Comparison of ENCODE assay signal across 1 cellular context in the genomic region with DNA sequence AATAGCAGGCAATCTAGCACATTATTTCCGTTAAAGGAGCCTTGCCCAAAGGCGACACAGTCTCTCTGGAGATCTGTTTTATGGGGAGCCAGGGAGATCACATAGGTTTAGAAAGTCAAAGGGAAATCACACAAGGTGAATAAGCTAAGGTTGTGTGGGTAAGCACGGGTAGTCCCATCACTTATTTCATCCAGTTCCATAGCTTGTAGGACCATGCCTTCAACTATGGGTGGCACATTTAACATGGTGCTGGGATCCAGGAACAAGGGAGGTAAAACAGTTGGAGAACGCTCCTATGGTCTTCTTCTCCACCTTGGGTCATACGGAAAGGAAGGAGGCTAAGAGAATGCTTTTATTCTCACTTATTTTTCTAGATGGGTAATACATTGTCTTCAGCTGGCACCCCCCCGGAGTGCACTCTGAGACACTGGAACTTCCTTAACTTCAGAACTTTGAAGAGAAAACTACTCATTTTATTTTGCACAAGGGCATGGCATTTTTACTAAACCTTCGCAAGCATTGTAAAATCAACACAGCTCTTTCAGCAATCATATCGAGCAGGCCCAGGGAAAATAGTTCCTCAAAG.
A peak's percentile ranks its signal among the peaks of the same experiment; 100 is the strongest.
TF ChIP-seq lines count a peak whose summit lies in the region.

No MANE protein-coding gene starts in this region.

TF ChIP-seq in HEK293, 187 proteins besides CTCF, POLR2A, EP300 and RAD21 (continued from another document and continues in another):
- TF ChIP-seq, protein P1, sequence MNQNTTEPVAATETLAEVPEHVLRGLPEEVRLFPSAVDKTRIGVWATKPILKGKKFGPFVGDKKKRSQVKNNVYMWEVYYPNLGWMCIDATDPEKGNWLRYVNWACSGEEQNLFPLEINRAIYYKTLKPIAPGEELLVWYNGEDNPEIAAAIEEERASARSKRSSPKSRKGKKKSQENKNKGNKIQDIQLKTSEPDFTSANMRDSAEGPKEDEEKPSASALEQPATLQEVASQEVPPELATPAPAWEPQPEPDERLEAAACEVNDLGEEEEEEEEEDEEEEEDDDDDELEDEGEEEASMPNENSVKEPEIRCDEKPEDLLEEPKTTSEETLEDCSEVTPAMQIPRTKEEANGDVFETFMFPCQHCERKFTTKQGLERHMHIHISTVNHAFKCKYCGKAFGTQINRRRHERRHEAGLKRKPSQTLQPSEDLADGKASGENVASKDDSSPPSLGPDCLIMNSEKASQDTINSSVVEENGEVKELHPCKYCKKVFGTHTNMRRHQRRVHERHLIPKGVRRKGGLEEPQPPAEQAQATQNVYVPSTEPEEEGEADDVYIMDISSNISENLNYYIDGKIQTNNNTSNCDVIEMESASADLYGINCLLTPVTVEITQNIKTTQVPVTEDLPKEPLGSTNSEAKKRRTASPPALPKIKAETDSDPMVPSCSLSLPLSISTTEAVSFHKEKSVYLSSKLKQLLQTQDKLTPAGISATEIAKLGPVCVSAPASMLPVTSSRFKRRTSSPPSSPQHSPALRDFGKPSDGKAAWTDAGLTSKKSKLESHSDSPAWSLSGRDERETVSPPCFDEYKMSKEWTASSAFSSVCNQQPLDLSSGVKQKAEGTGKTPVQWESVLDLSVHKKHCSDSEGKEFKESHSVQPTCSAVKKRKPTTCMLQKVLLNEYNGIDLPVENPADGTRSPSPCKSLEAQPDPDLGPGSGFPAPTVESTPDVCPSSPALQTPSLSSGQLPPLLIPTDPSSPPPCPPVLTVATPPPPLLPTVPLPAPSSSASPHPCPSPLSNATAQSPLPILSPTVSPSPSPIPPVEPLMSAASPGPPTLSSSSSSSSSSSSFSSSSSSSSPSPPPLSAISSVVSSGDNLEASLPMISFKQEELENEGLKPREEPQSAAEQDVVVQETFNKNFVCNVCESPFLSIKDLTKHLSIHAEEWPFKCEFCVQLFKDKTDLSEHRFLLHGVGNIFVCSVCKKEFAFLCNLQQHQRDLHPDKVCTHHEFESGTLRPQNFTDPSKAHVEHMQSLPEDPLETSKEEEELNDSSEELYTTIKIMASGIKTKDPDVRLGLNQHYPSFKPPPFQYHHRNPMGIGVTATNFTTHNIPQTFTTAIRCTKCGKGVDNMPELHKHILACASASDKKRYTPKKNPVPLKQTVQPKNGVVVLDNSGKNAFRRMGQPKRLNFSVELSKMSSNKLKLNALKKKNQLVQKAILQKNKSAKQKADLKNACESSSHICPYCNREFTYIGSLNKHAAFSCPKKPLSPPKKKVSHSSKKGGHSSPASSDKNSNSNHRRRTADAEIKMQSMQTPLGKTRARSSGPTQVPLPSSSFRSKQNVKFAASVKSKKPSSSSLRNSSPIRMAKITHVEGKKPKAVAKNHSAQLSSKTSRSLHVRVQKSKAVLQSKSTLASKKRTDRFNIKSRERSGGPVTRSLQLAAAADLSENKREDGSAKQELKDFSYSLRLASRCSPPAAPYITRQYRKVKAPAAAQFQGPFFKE (tag by site-specific recombination; IDR thresholded peaks at IDR 0.05; ENCODE audit: borderline replicate concordance): no peak
- no peak for TF ChIP-seq ZNF707 (tag by site-specific recombination; IDR thresholded peaks at IDR 0.05)
- TF ChIP-seq ZNF366 (tag by site-specific recombination; conservative IDR thresholded peaks at IDR 0.05): no peak
- no peak for TF ChIP-seq ZNF404 (tag by site-specific recombination; IDR thresholded peaks at IDR 0.05)
- 0 out of 2 replicates have a peak, but pooled peaks have one; percentile 42 for TF ChIP-seq ZNF391 (tag by site-specific recombination; IDR thresholded peaks at IDR 0.05; ENCODE audit: borderline replicate concordance, low read depth)
- TF ChIP-seq TRIM28 (IDR thresholded peaks at IDR 0.05; ENCODE audit: borderline replicate concordance, low read length): peak; percentile 100; the same call in 1 of the 2 replicates
- TF ChIP-seq ZNF335 (tag by site-specific recombination; conservative IDR thresholded peaks at IDR 0.05): no peak
- TF ChIP-seq ZNF660 (tag by site-specific recombination; IDR thresholded peaks at IDR 0.05): no peak
- TF ChIP-seq ZNF747 (tag by site-specific recombination; IDR thresholded peaks at IDR 0.05): no peak
- TF ChIP-seq SALL2 (tag by site-specific recombination; IDR thresholded peaks at IDR 0.05; ENCODE audit: borderline replicate concordance): no peak
- TF ChIP-seq YY1 (tag by site-specific recombination; IDR thresholded peaks at IDR 0.05): no peak
- TF ChIP-seq, protein P2, sequence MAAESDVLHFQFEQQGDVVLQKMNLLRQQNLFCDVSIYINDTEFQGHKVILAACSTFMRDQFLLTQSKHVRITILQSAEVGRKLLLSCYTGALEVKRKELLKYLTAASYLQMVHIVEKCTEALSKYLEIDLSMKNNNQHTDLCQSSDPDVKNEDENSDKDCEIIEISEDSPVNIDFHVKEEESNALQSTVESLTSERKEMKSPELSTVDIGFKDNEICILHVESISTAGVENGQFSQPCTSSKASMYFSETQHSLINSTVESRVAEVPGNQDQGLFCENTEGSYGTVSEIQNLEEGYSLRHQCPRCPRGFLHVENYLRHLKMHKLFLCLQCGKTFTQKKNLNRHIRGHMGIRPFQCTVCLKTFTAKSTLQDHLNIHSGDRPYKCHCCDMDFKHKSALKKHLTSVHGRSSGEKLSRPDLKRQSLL (tag by site-specific recombination; IDR thresholded peaks at IDR 0.05): no peak
- peak; percentile 52 for TF ChIP-seq ZNF510 (tag by site-specific recombination; IDR thresholded peaks at IDR 0.05; ENCODE audit: insufficient replicate concordance)
- no peak for TF ChIP-seq ZNF768 (tag by site-specific recombination; IDR thresholded peaks at IDR 0.05)
- no peak for TF ChIP-seq ZNF433 (tag by site-specific recombination; IDR thresholded peaks at IDR 0.05; ENCODE audit: low read depth)
- TF ChIP-seq KLF8 (tag by site-specific recombination; IDR thresholded peaks at IDR 0.05): peak; percentile 37; the same call in 1 of the 2 replicates
- no peak for TF ChIP-seq ZBTB21 (tag by site-specific recombination; IDR thresholded peaks at IDR 0.05)
- TF ChIP-seq ZFP37 (tag by site-specific recombination; IDR thresholded peaks at IDR 0.05): no peak
- no peak for TF ChIP-seq ZFP69B (tag by site-specific recombination; IDR thresholded peaks at IDR 0.05)
- TF ChIP-seq ZNF558 (tag by site-specific recombination; IDR thresholded peaks at IDR 0.05): 0 out of 2 replicates have a peak, but pooled peaks have one; percentile 49
- TF ChIP-seq, protein P3, sequence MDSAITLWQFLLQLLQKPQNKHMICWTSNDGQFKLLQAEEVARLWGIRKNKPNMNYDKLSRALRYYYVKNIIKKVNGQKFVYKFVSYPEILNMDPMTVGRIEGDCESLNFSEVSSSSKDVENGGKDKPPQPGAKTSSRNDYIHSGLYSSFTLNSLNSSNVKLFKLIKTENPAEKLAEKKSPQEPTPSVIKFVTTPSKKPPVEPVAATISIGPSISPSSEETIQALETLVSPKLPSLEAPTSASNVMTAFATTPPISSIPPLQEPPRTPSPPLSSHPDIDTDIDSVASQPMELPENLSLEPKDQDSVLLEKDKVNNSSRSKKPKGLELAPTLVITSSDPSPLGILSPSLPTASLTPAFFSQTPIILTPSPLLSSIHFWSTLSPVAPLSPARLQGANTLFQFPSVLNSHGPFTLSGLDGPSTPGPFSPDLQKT (IDR thresholded peaks at IDR 0.05; ENCODE audit: borderline replicate concordance, low read depth, low read length): no peak
- no peak for TF ChIP-seq ZNF621 (tag by site-specific recombination; IDR thresholded peaks at IDR 0.05)
- TF ChIP-seq, protein P4, sequence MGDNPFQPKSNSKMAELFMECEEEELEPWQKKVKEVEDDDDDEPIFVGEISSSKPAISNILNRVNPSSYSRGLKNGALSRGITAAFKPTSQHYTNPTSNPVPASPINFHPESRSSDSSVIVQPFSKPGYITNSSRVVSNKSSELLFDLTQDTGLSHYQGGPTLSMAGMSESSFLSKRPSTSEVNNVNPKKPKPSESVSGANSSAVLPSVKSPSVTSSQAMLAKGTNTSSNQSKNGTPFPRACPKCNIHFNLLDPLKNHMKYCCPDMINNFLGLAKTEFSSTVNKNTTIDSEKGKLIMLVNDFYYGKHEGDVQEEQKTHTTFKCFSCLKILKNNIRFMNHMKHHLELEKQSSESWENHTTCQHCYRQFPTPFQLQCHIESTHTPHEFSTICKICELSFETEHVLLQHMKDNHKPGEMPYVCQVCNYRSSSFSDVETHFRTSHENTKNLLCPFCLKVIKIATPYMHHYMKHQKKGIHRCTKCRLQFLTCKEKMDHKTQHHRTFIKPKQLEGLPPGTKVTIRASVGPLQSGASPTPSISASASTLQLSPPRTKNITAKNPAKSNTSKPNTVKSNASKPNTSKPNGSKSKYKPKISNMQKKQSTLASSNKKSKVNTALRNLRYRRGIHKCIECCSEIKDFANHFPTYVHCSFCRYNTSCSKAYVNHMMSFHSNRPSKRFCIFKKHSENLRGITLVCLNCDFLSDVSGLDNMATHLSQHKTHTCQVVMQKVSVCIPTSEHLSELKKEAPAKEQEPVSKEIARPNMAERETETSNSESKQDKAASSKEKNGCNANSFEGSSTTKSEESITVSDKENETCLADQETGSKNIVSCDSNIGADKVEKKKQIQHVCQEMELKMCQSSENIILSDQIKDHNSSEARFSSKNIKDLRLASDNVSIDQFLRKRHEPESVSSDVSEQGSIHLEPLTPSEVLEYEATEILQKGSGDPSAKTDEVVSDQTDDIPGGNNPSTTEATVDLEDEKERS (tag by site-specific recombination; IDR thresholded peaks at IDR 0.05): peak; percentile 100
- TF ChIP-seq ZNF585B (tag by site-specific recombination; IDR thresholded peaks at IDR 0.05): no peak
- TF ChIP-seq ZNF184 (tag by site-specific recombination; IDR thresholded peaks at IDR 0.05): peak; percentile 70; the same call in 1 of the 2 replicates
- TF ChIP-seq GLI4 (tag by site-specific recombination; IDR thresholded peaks at IDR 0.05): no peak
- TF ChIP-seq, protein P5, sequence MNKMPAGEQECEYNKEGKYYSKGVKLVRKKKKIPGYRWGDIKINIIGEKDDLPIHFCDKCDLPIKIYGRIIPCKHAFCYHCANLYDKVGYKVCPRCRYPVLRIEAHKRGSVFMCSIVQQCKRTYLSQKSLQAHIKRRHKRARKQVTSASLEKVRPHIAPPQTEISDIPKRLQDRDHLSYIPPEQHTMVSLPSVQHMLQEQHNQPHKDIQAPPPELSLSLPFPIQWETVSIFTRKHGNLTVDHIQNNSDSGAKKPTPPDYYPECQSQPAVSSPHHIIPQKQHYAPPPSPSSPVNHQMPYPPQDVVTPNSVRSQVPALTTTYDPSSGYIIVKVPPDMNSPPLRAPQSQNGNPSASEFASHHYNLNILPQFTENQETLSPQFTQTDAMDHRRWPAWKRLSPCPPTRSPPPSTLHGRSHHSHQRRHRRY (tag by site-specific recombination; IDR thresholded peaks at IDR 0.05): no peak
- TF ChIP-seq ZNF610 (tag by site-specific recombination; IDR thresholded peaks at IDR 0.05; ENCODE audit: borderline replicate concordance): peak; percentile 50; the same call in 1 of the 2 replicates
- TF ChIP-seq SETDB1 (IDR thresholded peaks at IDR 0.05; ENCODE audit: insufficient read length, low read length): peak; percentile 100
- TF ChIP-seq ZNF341 (tag by site-specific recombination; IDR thresholded peaks at IDR 0.05; ENCODE audit: low read depth): no peak
- TF ChIP-seq SCRT2 (tag by site-specific recombination; IDR thresholded peaks at IDR 0.05): no peak
- peak; percentile 74 for TF ChIP-seq ZNF549 (tag by site-specific recombination; IDR thresholded peaks at IDR 0.05)
- no peak for TF ChIP-seq ZNF121 (tag by site-specific recombination; IDR thresholded peaks at IDR 0.05)
- no peak for TF ChIP-seq SP2 (tag by site-specific recombination; IDR thresholded peaks at IDR 0.05)
- TF ChIP-seq, protein P6, sequence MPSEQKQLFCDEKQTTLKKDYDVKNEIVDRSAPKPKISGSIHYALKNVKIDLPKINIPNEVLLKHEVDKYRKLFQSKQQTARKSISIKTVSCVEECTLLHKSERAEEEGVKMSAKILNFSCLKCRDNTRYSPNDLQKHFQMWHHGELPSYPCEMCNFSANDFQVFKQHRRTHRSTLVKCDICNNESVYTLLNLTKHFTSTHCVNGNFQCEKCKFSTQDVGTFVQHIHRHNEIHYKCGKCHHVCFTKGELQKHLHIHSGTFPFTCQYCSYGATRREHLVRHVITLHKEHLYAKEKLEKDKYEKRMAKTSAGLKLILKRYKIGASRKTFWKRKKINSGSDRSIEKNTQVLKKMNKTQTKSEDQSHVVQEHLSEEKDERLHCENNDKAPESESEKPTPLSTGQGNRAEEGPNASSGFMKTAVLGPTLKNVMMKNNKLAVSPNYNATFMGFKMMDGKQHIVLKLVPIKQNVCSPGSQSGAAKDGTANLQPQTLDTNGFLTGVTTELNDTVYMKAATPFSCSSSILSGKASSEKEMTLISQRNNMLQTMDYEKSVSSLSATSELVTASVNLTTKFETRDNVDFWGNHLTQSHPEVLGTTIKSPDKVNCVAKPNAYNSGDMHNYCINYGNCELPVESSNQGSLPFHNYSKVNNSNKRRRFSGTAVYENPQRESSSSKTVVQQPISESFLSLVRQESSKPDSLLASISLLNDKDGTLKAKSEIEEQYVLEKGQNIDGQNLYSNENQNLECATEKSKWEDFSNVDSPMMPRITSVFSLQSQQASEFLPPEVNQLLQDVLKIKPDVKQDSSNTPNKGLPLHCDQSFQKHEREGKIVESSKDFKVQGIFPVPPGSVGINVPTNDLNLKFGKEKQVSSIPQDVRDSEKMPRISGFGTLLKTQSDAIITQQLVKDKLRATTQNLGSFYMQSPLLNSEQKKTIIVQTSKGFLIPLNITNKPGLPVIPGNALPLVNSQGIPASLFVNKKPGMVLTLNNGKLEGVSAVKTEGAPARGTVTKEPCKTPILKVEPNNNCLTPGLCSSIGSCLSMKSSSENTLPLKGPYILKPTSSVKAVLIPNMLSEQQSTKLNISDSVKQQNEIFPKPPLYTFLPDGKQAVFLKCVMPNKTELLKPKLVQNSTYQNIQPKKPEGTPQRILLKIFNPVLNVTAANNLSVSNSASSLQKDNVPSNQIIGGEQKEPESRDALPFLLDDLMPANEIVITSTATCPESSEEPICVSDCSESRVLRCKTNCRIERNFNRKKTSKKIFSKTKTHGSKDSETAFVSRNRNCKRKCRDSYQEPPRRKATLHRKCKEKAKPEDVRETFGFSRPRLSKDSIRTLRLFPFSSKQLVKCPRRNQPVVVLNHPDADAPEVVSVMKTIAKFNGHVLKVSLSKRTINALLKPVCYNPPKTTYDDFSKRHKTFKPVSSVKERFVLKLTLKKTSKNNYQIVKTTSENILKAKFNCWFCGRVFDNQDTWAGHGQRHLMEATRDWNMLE (tag by site-specific recombination; conservative IDR thresholded peaks at IDR 0.05; ENCODE audit: low read depth): peak; percentile 35; the same call in 1 of the 2 replicates
- no peak for TF ChIP-seq GLI2 (tag by site-specific recombination; IDR thresholded peaks at IDR 0.05; ENCODE audit: borderline replicate concordance, low read depth)
- TF ChIP-seq ZNF16 (tag by site-specific recombination; IDR thresholded peaks at IDR 0.05; ENCODE audit: low read depth): no peak
- TF ChIP-seq ZBTB17 (tag by site-specific recombination; IDR thresholded peaks at IDR 0.05): no peak
- TF ChIP-seq ZNF423 (tag by site-specific recombination; IDR thresholded peaks at IDR 0.05): no peak
- TF ChIP-seq ZNF146 (tag by site-specific recombination; IDR thresholded peaks at IDR 0.05): no peak
- TF ChIP-seq ZNF529 (tag by site-specific recombination; IDR thresholded peaks at IDR 0.05; ENCODE audit: insufficient replicate concordance): no peak
- TF ChIP-seq ZNF501 (tag by site-specific recombination; IDR thresholded peaks at IDR 0.05): no peak
